In the genomic region with DNA sequence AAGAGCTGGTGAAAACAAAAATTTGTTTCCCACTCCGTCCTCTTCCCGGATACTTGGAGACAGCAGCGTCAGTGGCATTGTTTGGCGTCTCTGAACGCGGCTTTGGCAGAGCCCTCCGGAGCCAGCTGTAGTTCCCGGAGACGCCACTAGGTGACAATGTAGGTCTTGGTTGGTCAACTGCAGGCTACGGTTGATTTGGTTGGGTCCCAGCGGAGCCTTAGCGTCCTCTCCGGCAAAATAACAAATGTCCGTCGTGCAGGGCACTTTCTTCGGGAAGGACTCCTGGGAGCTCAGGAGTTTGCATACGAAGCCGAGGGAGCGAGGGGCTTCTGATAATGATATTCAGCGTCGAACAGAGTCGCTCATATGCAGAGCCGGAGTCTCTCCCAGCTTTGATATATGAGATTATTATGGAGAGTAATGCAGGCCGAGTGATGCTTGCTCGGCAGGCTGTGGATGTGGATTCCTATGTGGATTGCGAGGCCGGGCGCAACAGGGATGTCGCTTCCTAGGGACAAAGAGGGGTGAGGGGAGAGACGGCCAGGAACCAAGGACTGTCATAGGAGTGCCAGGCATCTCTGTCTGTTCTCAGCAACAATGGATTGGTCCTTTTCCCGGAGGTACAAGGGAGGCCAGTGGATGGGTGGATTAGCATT, we compare ENCODE assay signal across 8 cellular contexts.
DNase-seq lines count a peak whose midpoint lies in the region; ATAC-seq and TF ChIP-seq lines count a peak whose summit lies in the region.

No MANE protein-coding gene starts in this region.

- H3K79me1 ChIP-seq in IMR-90 (ENCODE audit: low read depth in 1 of 2, low read length in 2 of 2), result no peaks in the 10 kb centered on the region

- TF ChIP-seq POLR2A in IMR-90 (IDR thresholded peaks at IDR 0.05; ENCODE audit: low read depth, low read length), result no peak

- H4K20me1 ChIP-seq in IMR-90 (ENCODE audit: insufficient read depth, low read length) (no peaks in the 10 kb centered on the region), PC-9 (ENCODE audit: insufficient read depth) (no peaks in the 10 kb centered on the region)

- CTCF ChIA-PET in IMR-90 (lab: Yijun Ruan, JAX), result interaction anchor here (0.6 to 1.4 kb wide), 13 partner anchors 10 to 1020 kb away, joined by 3 to 10 read pairs (median 3); no protein-coding TSS in a partner anchor
- CTCF ChIA-PET in PC-9 (lab: Charles Lee), result interaction anchor here (0.6 to 2.2 kb wide), 3 partner anchors 216 to 1088 kb away, joined by 3 to 7 read pairs (median 3); a partner anchor contains a TSS

- WGBS in IMR-90 (ENCODE audit: extremely low coverage in 2 of 2, insufficient read length in 1 of 2), 2 experiments, result 6% methylated on average over 15 of the region's 31 CpGs; no CpG with 5 or more reads in 1 of the 2 experiments

- DNase-seq in D341Med (ENCODE audit: low spot score), result peak; percentile 89
- peak; percentile 76 for DNase-seq in IMR-90
- DNase-seq in PC-9, result peak in 1 of 2 experiments; percentile 80
- DNase-seq in activated T-helper 1 cell treated with anti-CD3 and anti-CD28 coated beads, Interleukin-12 subunit alpha, Interleukin-12 subunit beta, Interleukin-2, Interleukin-4 antibody, amounts not matched to agents 30 ng/mL and 10 ng/mL and 1 ng/mL, durations not matched to agents 14 hours and 24 hours and 36 hours (ENCODE audit: low spot score), result peak; percentile 55
- DNase-seq in fibroblast of the conjunctiva (ENCODE audit: low read depth), result peak; percentile 66
- peak; percentile 98 for DNase-seq in nephron progenitor cell
- DNase-seq in stimulated activated naive CD8-positive, alpha-beta T cell treated with anti-CD3 and anti-CD28 coated beads, Interleukin-15, Interleukin-2, amounts not matched to agents 100 U/mL and 50 U/mL, for 24 hours, result peak; percentile 91

- H3F3A ChIP-seq in PC-9 (ENCODE audit: insufficient read depth, low read depth), result no peaks in the 10 kb centered on the region

- intact Hi-C loops in IMR-90 (cut with micrococcal nuclease), result loop anchor here (1.0 to 10.0 kb wide), 4 partner anchors 73 to 1012 kb away; no protein-coding TSS in a partner anchor
- intact Hi-C loops in PC-9 (cut with micrococcal nuclease; ENCODE audit: unreplicated experiment), result loop anchor here (1.0 to 5.0 kb wide), 5 partner anchors 75 to 1020 kb away; no protein-coding TSS in a partner anchor
- intact Hi-C loops in activated T-helper 1 cell treated with anti-CD3 and anti-CD28 coated beads, Interleukin-12 subunit alpha, Interleukin-12 subunit beta, Interleukin-2, Interleukin-4 antibody, amounts not matched to agents 30 ng/mL and 10 ng/mL and 1 ng/mL, durations not matched to agents 14 hours and 24 hours and 36 hours (cut with micrococcal nuclease), result loop anchor here (2.0 kb wide), 1 partner anchor 914 kb away; no protein-coding TSS in a partner anchor

- H4K5ac ChIP-seq in IMR-90 (ENCODE audit: low read depth, low read length), result no peak overlapping the region

- H3K36me3 ChIP-seq in IMR-90 (ENCODE audit: control insufficient read depth, insufficient read depth, low read length) (no peaks in the 10 kb centered on the region), PC-9 (ENCODE audit: low read depth) (no peaks in the 10 kb centered on the region)

- no TSS peak for BruUV-seq in IMR-90 (replicated peaks; lab: Mats Ljungman, UMichigan)
- no TSS peak for BruUV-seq in PC-9 (replicated peaks; lab: Mats Ljungman, UMichigan)

- dilution Hi-C loops in IMR-90 (cut with HindIII; ENCODE audit: low sequenced_read_pairs, unreplicated experiment), result no loop called here

- peaks cover 2% of the 10 kb centered on the region for H3K36me3 Mint-ChIP-seq in activated T-helper 1 cell treated with anti-CD3 and anti-CD28 coated beads, Interleukin-12 subunit alpha, Interleukin-12 subunit beta, Interleukin-2, Interleukin-4 antibody, amounts not matched to agents 30 ng/mL and 10 ng/mL and 1 ng/mL, durations not matched to agents 14 hours and 24 hours and 36 hours (ENCODE audit: low read depth)
- no peaks in the 10 kb centered on the region for H3K36me3 Mint-ChIP-seq in nephron progenitor cell (ENCODE audit: low read depth)

- no peaks in the 10 kb centered on the region for H3K9me2 ChIP-seq in PC-9 (ENCODE audit: insufficient read depth)

- H3K23ac ChIP-seq in IMR-90 (ENCODE audit: low read depth, low read length), result no peak overlapping the region

- no peak overlapping the region for H3K27ac ChIP-seq in IMR-90 (ENCODE audit: insufficient read depth, low read length)
- H3K27ac ChIP-seq in PC-9, result no peak overlapping the region

- H3K4me1 ChIP-seq in IMR-90 (ENCODE audit: control insufficient read depth, insufficient read depth, low read length), result no peaks in the 10 kb centered on the region
- H3K4me1 ChIP-seq in PC-9 (replicated peaks; ENCODE audit: insufficient read depth), result no peaks in the 10 kb centered on the region

- H2BK15ac ChIP-seq in IMR-90 (ENCODE audit: low read depth, low read length), result no peak overlapping the region

- no peak overlapping the region for H3K18ac ChIP-seq in IMR-90 (ENCODE audit: low read depth, low read length)

- no peaks in the 10 kb centered on the region for H3K9me3 ChIP-seq in IMR-90 (ENCODE audit: control insufficient read depth, insufficient read depth, low read length)
- H3K9me3 ChIP-seq in PC-9 (ENCODE audit: insufficient read depth, low read depth), result no peaks in the 10 kb centered on the region

- no peak overlapping the region for H3K4ac ChIP-seq in IMR-90 (ENCODE audit: low read depth, low read length)

- no peaks in the 10 kb centered on the region for H3K79me2 ChIP-seq in PC-9 (ENCODE audit: low read depth)

- no peak overlapping the region for H4K91ac ChIP-seq in IMR-90 (ENCODE audit: insufficient read depth, low read depth, low read length)

- H4K8ac ChIP-seq in IMR-90 (ENCODE audit: low read depth in 2 of 2, low read length in 2 of 2), result no peak overlapping the region

- no peaks in the 10 kb centered on the region for H3K9me3 Mint-ChIP-seq in activated T-helper 1 cell treated with anti-CD3 and anti-CD28 coated beads, Interleukin-12 subunit alpha, Interleukin-12 subunit beta, Interleukin-2, Interleukin-4 antibody, amounts not matched to agents 30 ng/mL and 10 ng/mL and 1 ng/mL, durations not matched to agents 14 hours and 24 hours and 36 hours
- no peaks in the 10 kb centered on the region for H3K9me3 Mint-ChIP-seq in nephron progenitor cell

- TF ChIP-seq CTCF in IMR-90 (conservative IDR thresholded peaks at IDR 0.05; ENCODE audit: low read depth, low read length) (peak; percentile 83), PC-9 (conservative IDR thresholded peaks at IDR 0.05) (peak; percentile 93), nephron progenitor cell (IDR thresholded peaks at IDR 0.05) (peak; percentile 99)

- no peak overlapping the region for H3K14ac ChIP-seq in IMR-90 (replicated peaks; ENCODE audit: low read depth, low read length)

- peaks cover 24% of the 10 kb centered on the region for H3K27me3 Mint-ChIP-seq in activated T-helper 1 cell treated with anti-CD3 and anti-CD28 coated beads, Interleukin-12 subunit alpha, Interleukin-12 subunit beta, Interleukin-2, Interleukin-4 antibody, amounts not matched to agents 30 ng/mL and 10 ng/mL and 1 ng/mL, durations not matched to agents 14 hours and 24 hours and 36 hours (ENCODE audit: insufficient read depth)
- H3K27me3 Mint-ChIP-seq in nephron progenitor cell (ENCODE audit: low read depth, poor library complexity), result peaks cover 22% of the 10 kb centered on the region

- no peak overlapping the region for H3K9ac ChIP-seq in IMR-90 (ENCODE audit: low read depth, low read length)

- no peak overlapping the region for H2BK120ac ChIP-seq in IMR-90 (ENCODE audit: low read depth, low read length)

- no peak overlapping the region for H2AK9ac ChIP-seq in IMR-90 (replicated peaks; ENCODE audit: low read depth, low read length, poor library complexity)

- in situ Hi-C loops in IMR-90 (cut with MboI; ENCODE audit: low sequenced_read_pairs), result no loop called here

- no peak overlapping the region for H3K56ac ChIP-seq in IMR-90 (ENCODE audit: extremely low read depth, insufficient read depth, low read length)

- no peaks in the 10 kb centered on the region for H3K9me1 ChIP-seq in IMR-90 (ENCODE audit: insufficient read depth, low read length)

- no peak overlapping the region for H2BK20ac ChIP-seq in IMR-90 (ENCODE audit: low read depth, low read length)

- H3K4me3 Mint-ChIP-seq in activated T-helper 1 cell treated with anti-CD3 and anti-CD28 coated beads, Interleukin-12 subunit alpha, Interleukin-12 subunit beta, Interleukin-2, Interleukin-4 antibody, amounts not matched to agents 30 ng/mL and 10 ng/mL and 1 ng/mL, durations not matched to agents 14 hours and 24 hours and 36 hours, result peak overlapping the region; percentile 66
- peak overlapping the region; percentile 86 for H3K4me3 Mint-ChIP-seq in nephron progenitor cell

- H3K27ac Mint-ChIP-seq in activated T-helper 1 cell treated with anti-CD3 and anti-CD28 coated beads, Interleukin-12 subunit alpha, Interleukin-12 subunit beta, Interleukin-2, Interleukin-4 antibody, amounts not matched to agents 30 ng/mL and 10 ng/mL and 1 ng/mL, durations not matched to agents 14 hours and 24 hours and 36 hours, result no peak overlapping the region
- no peak overlapping the region for H3K27ac Mint-ChIP-seq in nephron progenitor cell

- peak; percentile 90 for ATAC-seq in GM21447 (IDR thresholded peaks at IDR 0.05; ENCODE audit: unreplicated experiment)
- ATAC-seq in IMR-90 (ENCODE audit: low read depth), result peak; percentile 98
- no peak for ATAC-seq in stimulated activated naive CD8-positive, alpha-beta T cell treated with anti-CD3 and anti-CD28 coated beads, Interleukin-15, Interleukin-2, amounts not matched to agents 100 U/mL and 50 U/mL, for 24 hours

- TF ChIP-seq RAD21 in IMR-90 (IDR thresholded peaks at IDR 0.05; ENCODE audit: low read length), result peak; percentile 73

- H3K4me3 ChIP-seq in IMR-90 (ENCODE audit: insufficient read depth, low read depth, low read length), result peak overlapping the region; percentile 41
- H3K4me3 ChIP-seq in PC-9, result no peak overlapping the region

- H3K27me3 ChIP-seq in IMR-90 (ENCODE audit: control insufficient read depth, insufficient read depth, low read length) (peaks cover 2% of the 10 kb centered on the region), PC-9 (ENCODE audit: insufficient read depth, low read depth) (no peaks in the 10 kb centered on the region)

- H3K4me2 ChIP-seq in IMR-90 (ENCODE audit: low read depth, low read length) (peak overlapping the region; percentile 76), PC-9 (peak overlapping the region; percentile 51; the same call in 1 of the 2 replicates)

- no peak overlapping the region for H2AK5ac ChIP-seq in IMR-90 (ENCODE audit: low read depth, low read length)

- H2AFZ ChIP-seq in IMR-90 (replicated peaks; ENCODE audit: low read length, poor library complexity) (peak overlapping the region; percentile 91), PC-9 (peak overlapping the region; percentile 69; the same call in 1 of the 2 replicates)

- no peak overlapping the region for H2BK5ac ChIP-seq in IMR-90 (ENCODE audit: low read depth, low read length, poor library complexity, severe bottlenecking)

- peaks cover 10% of the 10 kb centered on the region for H3K4me1 Mint-ChIP-seq in activated T-helper 1 cell treated with anti-CD3 and anti-CD28 coated beads, Interleukin-12 subunit alpha, Interleukin-12 subunit beta, Interleukin-2, Interleukin-4 antibody, amounts not matched to agents 30 ng/mL and 10 ng/mL and 1 ng/mL, durations not matched to agents 14 hours and 24 hours and 36 hours (ENCODE audit: low read depth)
- H3K4me1 Mint-ChIP-seq in nephron progenitor cell, result peaks cover 10% of the 10 kb centered on the region

- POLR2A ChIA-PET in IMR-90 (lab: Charles Lee; ENCODE audit: unreplicated experiment), result no interaction called here
- POLR2A ChIA-PET in PC-9 (lab: Charles Lee; ENCODE audit: unreplicated experiment), result no interaction called here
